15 cellular contexts compared by ENCODE assay signal in the genomic region with DNA sequence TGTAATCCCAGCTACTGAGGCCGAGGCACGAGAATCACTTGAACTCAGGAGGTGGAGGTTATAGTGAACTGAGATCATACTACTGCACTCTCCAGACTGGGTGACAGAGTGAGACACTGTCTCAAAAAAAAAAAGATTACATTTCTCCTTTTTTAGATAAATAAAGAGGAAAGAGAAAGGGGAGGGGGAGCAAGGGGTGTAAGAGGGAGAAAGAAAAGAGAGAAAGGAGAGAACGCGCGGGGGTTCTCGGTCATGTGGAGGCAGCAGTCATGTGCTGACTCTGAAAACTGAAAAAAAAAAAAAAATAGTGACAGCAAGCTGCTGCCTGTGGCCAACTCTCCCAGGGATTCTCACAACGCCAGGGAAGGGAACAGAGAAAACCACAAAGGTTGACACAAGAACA. TPM values are rescaled to one million over a fixed set of nuclear protein-coding genes. Genes with fewer than 3 reads are reported as not detected.
DNase-seq lines count a peak whose midpoint lies in the region; ATAC-seq, FAIRE-seq and TF ChIP-seq lines count a peak whose summit lies in the region.
"Had no signal": no experiment of that assay in that cellular context is flagged by ENCODE, and none has a peak within 500 bp of the region (broad histone marks: within the 10 kb centered on the region; RNA-seq: fewer than 3 reads in every experiment).

No MANE protein-coding gene starts in this region.

- peak overlapping the region; percentile 77 to 88 (median 86) for H3K27ac ChIP-seq in esophagus muscularis mucosa (replicated peaks in 1 of 4)
- H3K27ac ChIP-seq in neuronal stem cell (replicated peaks; ENCODE audit: low read length): no peak overlapping the region
- H3K27ac ChIP-seq in kidney (ENCODE audit: low read depth in 2 of 2, low read length in 2 of 2): no peak overlapping the region

- no peak overlapping the region for H3K23ac ChIP-seq in neuronal stem cell (ENCODE audit: low read depth, low read length, poor library complexity)

- no peak overlapping the region for H3K4me2 ChIP-seq in neuronal stem cell (ENCODE audit: insufficient read depth, low read length, poor library complexity, severe bottlenecking)

- H3K9ac ChIP-seq in neuronal stem cell (ENCODE audit: low read depth, low read length, poor library complexity): no peak overlapping the region
- H3K9ac ChIP-seq in kidney (ENCODE audit: low read length in 2 of 2): no peak overlapping the region

- H3K27me3 ChIP-seq in esophagus muscularis mucosa (no peaks in the 10 kb centered on the region), neuronal stem cell (ENCODE audit: control insufficient read depth in 3 of 3, insufficient read depth in 3 of 3, low read depth in 1 of 3, low read length in 3 of 3) (peaks cover 0 to 15% (median 0%) of the 10 kb centered on the region in 3 experiments)

- intact Hi-C loops in left ventricle myocardium superior (cut with micrococcal nuclease): loop anchor here (10.0 kb wide), 1 partner anchor 112 kb away; the partner anchor contains the start of gene AHNAK
- intact Hi-C loops in left cardiac atrium (cut with DNase I): no loop called here
- intact Hi-C loops in esophagus muscularis mucosa (cut with DNase I): no loop called here
- intact Hi-C loops in kidney (cut with DNase I): no loop called here

- no peak overlapping the region for H2AK5ac ChIP-seq in neuronal stem cell (ENCODE audit: low read depth, low read length)

- no peak overlapping the region for H2BK12ac ChIP-seq in neuronal stem cell (ENCODE audit: low read length)

- H3K14ac ChIP-seq in neuronal stem cell (ENCODE audit: low read length): no peak overlapping the region

- no peak for TF ChIP-seq EP300 in esophagus muscularis mucosa (IDR thresholded peaks at IDR 0.05)

- TF ChIP-seq CTCF in esophagus muscularis mucosa (IDR thresholded peaks at IDR 0.05) (no peak), kidney (IDR thresholded peaks at IDR 0.05; ENCODE audit: borderline replicate concordance, extremely low read depth, insufficient read depth) (no peak)

- WGBS in esophagus muscularis mucosa: 17% methylated on average over 7 of the region's 7 CpGs
- WGBS in neuronal stem cell (ENCODE audit: extremely low coverage in 2 of 2, insufficient read length in 2 of 2, insufficient replicate concordance in 1 of 2), 2 donors: no CpG with 5 or more reads among the region's 7 CpGs

- H3K4me1 ChIP-seq in esophagus muscularis mucosa (peaks cover 36 to 73% (median 64%) of the 10 kb centered on the region in 4 donors), neuronal stem cell (ENCODE audit: control insufficient read depth in 2 of 2, insufficient read depth in 1 of 2, low read depth in 1 of 2, low read length in 2 of 2) (peaks cover 4 to 6% of the 10 kb centered on the region in 2 donors), kidney (ENCODE audit: control insufficient read depth in 1 of 2, insufficient read depth in 1 of 2, low read depth in 1 of 2, low read length in 2 of 2) (peaks cover 11 to 12% of the 10 kb centered on the region in 2 donors)

- no peak overlapping the region for H4K8ac ChIP-seq in neuronal stem cell (ENCODE audit: low read depth, low read length)

- no peaks in the 10 kb centered on the region for H3K36me3 ChIP-seq in esophagus muscularis mucosa
- no peaks in the 10 kb centered on the region for H3K36me3 ChIP-seq in neuronal stem cell (replicated peaks in 1 of 2; ENCODE audit: control insufficient read depth in 2 of 2, insufficient read depth in 2 of 2, low read length in 2 of 2)
- no peaks in the 10 kb centered on the region for H3K36me3 ChIP-seq in kidney (ENCODE audit: control insufficient read depth in 1 of 2, insufficient read depth in 2 of 2, low read length in 2 of 2)

- H3K4me3 ChIP-seq in esophagus muscularis mucosa (peak overlapping the region in 3 of 4 donors; percentile 12 to 27 (median 25)), neuronal stem cell (ENCODE audit: low read length in 2 of 2) (no peak overlapping the region), kidney (ENCODE audit: low read length in 2 of 2) (peak overlapping the region in 1 of 2 donors; percentile 2)

- ATAC-seq in left ventricle myocardium superior (peak; percentile 17), left cardiac atrium (no peak), GM18873 (IDR thresholded peaks at IDR 0.05; ENCODE audit: low FRiP score, unreplicated experiment) (no peak), GM18861 (IDR thresholded peaks at IDR 0.05; ENCODE audit: unreplicated experiment) (no peak)
- ATAC-seq: activated CD8-positive, alpha-beta T cell treated with anti-CD3 and anti-CD28 coated beads for 36 hours had no signal

- no peak for TF ChIP-seq POLR2A in esophagus muscularis mucosa (IDR thresholded peaks at IDR 0.05; ENCODE audit: low read depth)

- H2BK120ac ChIP-seq in neuronal stem cell (ENCODE audit: low read depth, low read length): no peak overlapping the region

- no peak overlapping the region for H2BK15ac ChIP-seq in neuronal stem cell (ENCODE audit: low read length)

- no peak overlapping the region for H3K4ac ChIP-seq in neuronal stem cell (ENCODE audit: low read length)

- peak overlapping the region; percentile 22 for H2AFZ ChIP-seq in neuronal stem cell (ENCODE audit: low read length)

- H4K91ac ChIP-seq in neuronal stem cell (ENCODE audit: low read depth, low read length, poor library complexity): no peak overlapping the region

- no peaks in the 10 kb centered on the region for H3K79me1 ChIP-seq in neuronal stem cell (ENCODE audit: low read depth, low read length)

- no peak for FAIRE-seq in kidney (lab: Jason Lieb, UNC)

- H2BK5ac ChIP-seq in neuronal stem cell (ENCODE audit: low read length): no peak overlapping the region

- H3K9me3 ChIP-seq in esophagus muscularis mucosa (no peaks in the 10 kb centered on the region), neuronal stem cell (replicated peaks in 1 of 2; ENCODE audit: control insufficient read depth in 2 of 2, insufficient read depth in 1 of 2, low read depth in 1 of 2, low read length in 2 of 2) (peaks cover 0 to 2% of the 10 kb centered on the region in 2 donors), kidney (ENCODE audit: control insufficient read depth in 1 of 2, low read length in 2 of 2) (no peaks in the 10 kb centered on the region)

- H3K18ac ChIP-seq in neuronal stem cell (ENCODE audit: low read length): no peak overlapping the region

- DNase-seq in left ventricle myocardium superior (no peak), left cardiac atrium (no peak), esophagus muscularis mucosa (ENCODE audit: extremely low spot score) (no peak), neuronal stem cell (ENCODE audit: low spot score) (no peak), kidney (no peak), NCI-H1092 treated with DMSO at 0.1 percent for 48 hours (lab: John Stamatoyannopoulos, UW) (no peak)
- DNase-seq: activated CD8-positive, alpha-beta T cell treated with anti-CD3 and anti-CD28 coated beads for 36 hours; DND-41; effector memory CD4-positive, alpha-beta T cell; NCI-H345 had no signal

RNA-seq across cellular contexts. Expression of gene SCGB1A1, which starts 14.3 kb away (rescaled TPM):
- total RNA-seq in left ventricle myocardium superior (not detected), left cardiac atrium (not detected), esophagus muscularis mucosa (1 to 10 TPM in 1 of 4 donors, not detected in 3; 3.0 TPM), kidney (not detected)
- polyA plus RNA-seq in neuronal stem cell (2013, experiment 1 of 2): not detected
- not detected for polyA plus RNA-seq in neuronal stem cell (2013, experiment 2 of 2)
- not detected for polyA plus RNA-seq in kidney (ENCODE audit: insufficient read depth, low read depth, low replicate concordance)
- total RNA-seq: activated CD8-positive, alpha-beta T cell treated with anti-CD3 and anti-CD28 coated beads for 36 hours; glomerular endothelial cell; LHCN-M2 had no signal
- polyA plus RNA-seq: urinary bladder had no signal

Comparison
In these comparisons a context has a peak if more than half of its experiments do, and no peak if none do; other contexts are left out.
1. H3K27ac ChIP-seq: peak in esophagus muscularis mucosa (4 of 4); none in neuronal stem cell (single experiment) and kidney (0 of 2).
2. H3K4me3 ChIP-seq: peak in esophagus muscularis mucosa (3 of 4); none in neuronal stem cell (0 of 2).